14 cellular contexts compared by ENCODE assay signal in genomic region chr15:41599061-41599460, GRCh38. TPM values are rescaled to one million over a fixed set of nuclear protein-coding genes. Genes with fewer than 3 reads are reported as not detected.
A peak's percentile ranks its signal among the peaks of the same experiment; 100 is the strongest.
DNase-seq lines count a peak whose midpoint lies in the region; ATAC-seq and TF ChIP-seq lines count a peak whose summit lies in the region.
"Had no signal": no experiment of that assay in that cellular context is flagged by ENCODE, and none has a peak within 500 bp of the region (broad histone marks: within the 10 kb centered on the region; RNA-seq: fewer than 3 reads in every experiment).

No MANE protein-coding gene starts in this region.

- H3K4me3 Mint-ChIP-seq in Caco-2 (ENCODE audit: unreplicated experiment) (no peak overlapping the region), GM23338 (no peak overlapping the region)
- H3K4me3 Mint-ChIP-seq: CD14-positive monocyte; CD8-positive, alpha-beta T cell had no signal

- H3K9me3 ChIP-seq in Caco-2 (no peaks in the 10 kb centered on the region), osteoblast (ENCODE audit: low read depth, low read length) (no peaks in the 10 kb centered on the region)

- CTCF ChIA-PET in Caco-2 (lab: Charles Lee): no interaction called here

- POLR2A ChIA-PET in Caco-2 (lab: Charles Lee): no interaction called here

- no peaks in the 10 kb centered on the region for H3F3A ChIP-seq in GM23338 (replicated peaks; ENCODE audit: low read depth)

- no peaks in the 10 kb centered on the region for H3K9me3 Mint-ChIP-seq in Caco-2 (ENCODE audit: unreplicated experiment)
- H3K9me3 Mint-ChIP-seq in GM23338: peaks cover 3% of the 10 kb centered on the region; the same call in 1 of the 3 replicates
- H3K9me3 Mint-ChIP-seq: CD14-positive monocyte; CD8-positive, alpha-beta T cell had no signal

- no peaks in the 10 kb centered on the region for H3K9me2 ChIP-seq in GM23338 (ENCODE audit: insufficient read depth)

- H3K4me1 ChIP-seq in Caco-2 (peaks cover 12% of the 10 kb centered on the region), GM23338 (ENCODE audit: insufficient read depth) (no peaks in the 10 kb centered on the region), osteoblast (ENCODE audit: insufficient read depth, low read length) (peaks cover 5% of the 10 kb centered on the region)

- H3K79me2 ChIP-seq in GM23338 (replicated peaks; ENCODE audit: insufficient read depth) (no peaks in the 10 kb centered on the region), osteoblast (ENCODE audit: insufficient read depth, low read length) (no peaks in the 10 kb centered on the region)

- H3K27me3 ChIP-seq in Caco-2 (replicated peaks; ENCODE audit: control insufficient read depth, insufficient read depth, low read length) (no peaks in the 10 kb centered on the region), GM23338 (ENCODE audit: insufficient read depth) (no peaks in the 10 kb centered on the region), osteoblast (ENCODE audit: insufficient read depth, low read length) (peaks cover 8% of the 10 kb centered on the region)

- H3K27ac Mint-ChIP-seq in Caco-2 (ENCODE audit: unreplicated experiment): peak overlapping the region; percentile 23
- H3K27ac Mint-ChIP-seq in GM23338: no peak overlapping the region
- H3K27ac Mint-ChIP-seq: CD14-positive monocyte; CD8-positive, alpha-beta T cell had no signal

- H3K4me2 ChIP-seq in GM23338 (no peak overlapping the region), osteoblast (ENCODE audit: insufficient read depth, low read length) (no peak overlapping the region)

- no TSS peak for BruUV-seq in Caco-2 (replicated peaks; lab: Mats Ljungman, UMichigan)

- H3K27ac ChIP-seq in GM23338 (ENCODE audit: low read depth): no peak overlapping the region
- H3K27ac ChIP-seq in osteoblast (ENCODE audit: low read depth, low read length): no peak overlapping the region
- H3K27ac ChIP-seq: GM23248 had no signal

- H3K4me1 Mint-ChIP-seq in Caco-2 (ENCODE audit: low read depth, unreplicated experiment): peaks cover 22% of the 10 kb centered on the region
- H3K4me1 Mint-ChIP-seq in GM23338: peaks cover 6% of the 10 kb centered on the region; the same call in 2 of the 3 replicates

- H4K20me1 ChIP-seq in GM23338 (replicated peaks; ENCODE audit: insufficient read depth) (no peaks in the 10 kb centered on the region), osteoblast (ENCODE audit: insufficient read depth, low read length) (no peaks in the 10 kb centered on the region)

- 0 out of 2 replicates have a peak overlapping the region, but pooled peaks have one; percentile 18 for H2AFZ ChIP-seq in GM23338
- no peak overlapping the region for H2AFZ ChIP-seq in osteoblast (ENCODE audit: low read length)
- H2AFZ ChIP-seq: GM23248 had no signal

- intact Hi-C loops in Caco-2 (cut with micrococcal nuclease; ENCODE audit: unreplicated experiment): no loop called here

- no peaks in the 10 kb centered on the region for H3K36me3 Mint-ChIP-seq in Caco-2 (ENCODE audit: insufficient read depth, unreplicated experiment)
- H3K36me3 Mint-ChIP-seq in GM23338 (ENCODE audit: low read depth): no peaks in the 10 kb centered on the region
- H3K36me3 Mint-ChIP-seq: CD14-positive monocyte; CD8-positive, alpha-beta T cell had no signal

- H3K36me3 ChIP-seq in Caco-2 (ENCODE audit: control insufficient read depth, insufficient read depth, low read length) (no peaks in the 10 kb centered on the region), GM23338 (ENCODE audit: insufficient read depth) (no peaks in the 10 kb centered on the region), osteoblast (ENCODE audit: insufficient read depth, low read length) (no peaks in the 10 kb centered on the region)

- H3K27me3 Mint-ChIP-seq in Caco-2 (ENCODE audit: insufficient read depth, unreplicated experiment) (no peaks in the 10 kb centered on the region), GM23338 (ENCODE audit: insufficient read depth, low read depth, poor library complexity) (peaks cover 7% of the 10 kb centered on the region)

- H3K4me3 ChIP-seq in Caco-2 (ENCODE audit: low read depth, low read length) (no peak overlapping the region), GM23338 (no peak overlapping the region), osteoblast (ENCODE audit: insufficient read depth, low read length) (no peak overlapping the region)
- H3K4me3 ChIP-seq: GM23248 had no signal

- ATAC-seq in GM23338 (no peak), GM19467 (IDR thresholded peaks at IDR 0.05; ENCODE audit: unreplicated experiment) (no peak)
- ATAC-seq: CD8-positive, alpha-beta T cell had no signal

- TF ChIP-seq CTCF in Caco-2 (IDR thresholded peaks at IDR 0.05; ENCODE audit: insufficient read depth in 1 of 2, low read depth in 1 of 2, low read length in 1 of 2, severe bottlenecking in 1 of 2, unreplicated experiment in 1 of 2) (no peak), GM23338 (conservative IDR thresholded peaks at IDR 0.05; ENCODE audit: low read depth in 2 of 2) (no peak), osteoblast (IDR thresholded peaks at IDR 0.05; ENCODE audit: extremely low read depth, low read depth, low read length) (no peak)

- no peak for DNase-seq in Caco-2
- no peak for DNase-seq in GM23338 (ENCODE audit: low spot score)
- peak; percentile 93 for DNase-seq in cerebellar cortex (ENCODE audit: low spot score)
- DNase-seq in osteoblast (ENCODE audit: insufficient read length, low spot score, missing footprints): peak; percentile 56
- no peak for DNase-seq in NCI-H2227 treated with DMSO at 0.1 percent for 48 hours (lab: John Stamatoyannopoulos, UW)
- DNase-seq in medulla oblongata (ENCODE audit: extremely low spot score): no peak
- DNase-seq: CD8-positive, alpha-beta T cell; COR-L47; DND-41; GF-D8; GM23248; H7 had no signal

TF ChIP-seq in GM23338, 12 proteins besides CTCF, POLR2A, EP300 and RAD21:
- TF ChIP-seq STAT1 (IDR thresholded peaks at IDR 0.05; ENCODE audit: unreplicated experiment) (no peak), CREB1 (CRISPR knock-in tag; IDR thresholded peaks at IDR 0.05; ENCODE audit: low read depth) (no peak), ZNF331 (CRISPR knock-in tag; IDR thresholded peaks at IDR 0.05; ENCODE audit: low read depth) (no peak), ZNF114 (CRISPR knock-in tag; IDR thresholded peaks at IDR 0.05) (no peak), POLR2AphosphoS5 (IDR thresholded peaks at IDR 0.05; ENCODE audit: low read depth) (no peak), EZH2 (IDR thresholded peaks at IDR 0.05; ENCODE audit: low read depth, unreplicated experiment) (no peak), NANOG (IDR thresholded peaks at IDR 0.05; ENCODE audit: borderline replicate concordance) (no peak), ETS1 (IDR thresholded peaks at IDR 0.05) (no peak)

RNA-seq across cellular contexts. Expression of gene TYRO3, which starts 40.0 kb away (rescaled TPM):
- total RNA-seq in Caco-2 (2022) (118 and 120 TPM in 2 replicates), osteoblast (6.2 and 6.8 TPM in 2 replicates)
- total RNA-seq in GM23338 (2014; rRNA removed; shearing (Covaris generic)): 56.4 and 61.0 TPM in 2 replicates
- polyA plus RNA-seq in GM23338 (2016; fragmentation: Nextera tagmentation; extraction: Ambion mirVana): 32.1 and 32.6 TPM in 2 replicates

RNA-seq across cellular contexts. Expression of gene RPAP1, which starts 55.0 kb away (rescaled TPM):
- 55.3 and 67.1 TPM in 2 replicates for total RNA-seq in Caco-2 (2022)
- 47.1 and 69.0 TPM in 2 replicates for total RNA-seq in GM23338 (2014; rRNA removed; shearing (Covaris generic))
- polyA plus RNA-seq in GM23338 (2016; fragmentation: Nextera tagmentation; extraction: Ambion mirVana): 40.1 and 42.3 TPM in 2 replicates
- 11.9 and 13.8 TPM in 2 replicates for total RNA-seq in osteoblast

Comparison
In these comparisons a context has a peak if more than half of its experiments do, and no peak if none do; other contexts are left out.
1. DNase-seq: peak in cerebellar cortex (single experiment) and osteoblast (single experiment); none in Caco-2 (0 of 2), GM23338 (single experiment), NCI-H2227 treated with DMSO at 0.1 percent for 48 hours (single experiment) and medulla oblongata (single experiment).